Comparison of ENCODE assay signal across 1 cellular context in genomic region chr7:140175221-140176218, GRCh38.
TF ChIP-seq lines count a peak whose summit lies in the region.

No MANE protein-coding gene starts in this region.

TF ChIP-seq in HEK293, 187 proteins besides CTCF, POLR2A, EP300 and RAD21 (continued from another document and continues in another):
- no peak for TF ChIP-seq PRDM2 (tag by site-specific recombination; IDR thresholded peaks at IDR 0.05; ENCODE audit: borderline replicate concordance)
- TF ChIP-seq ZNF311 (tag by site-specific recombination; IDR thresholded peaks at IDR 0.05; ENCODE audit: borderline replicate concordance) = no peak
- TF ChIP-seq ZNF19 (tag by site-specific recombination; IDR thresholded peaks at IDR 0.05; ENCODE audit: low read depth) = no peak
- no peak for TF ChIP-seq ZFP37 (tag by site-specific recombination; IDR thresholded peaks at IDR 0.05)
- TF ChIP-seq ZSCAN4 (tag by site-specific recombination; IDR thresholded peaks at IDR 0.05) = no peak
- no peak for TF ChIP-seq ZNF530 (tag by site-specific recombination; IDR thresholded peaks at IDR 0.05; ENCODE audit: low read depth)
- peak; percentile 47; the same call in 1 of the 2 replicates for TF ChIP-seq ZSCAN30 (tag by site-specific recombination; IDR thresholded peaks at IDR 0.05)
- TF ChIP-seq ZNF132 (tag by site-specific recombination; IDR thresholded peaks at IDR 0.05; ENCODE audit: borderline replicate concordance) = no peak
- no peak for TF ChIP-seq ZNF704 (tag by site-specific recombination; IDR thresholded peaks at IDR 0.05)
- TF ChIP-seq ZNF626 (tag by site-specific recombination; IDR thresholded peaks at IDR 0.05) = no peak
- no peak for TF ChIP-seq ELK4 (IDR thresholded peaks at IDR 0.05; ENCODE audit: borderline replicate concordance, low read depth, low read length)
- no peak for TF ChIP-seq ZNF398 (tag by site-specific recombination; IDR thresholded peaks at IDR 0.05)
- no peak for TF ChIP-seq ZNF747 (tag by site-specific recombination; IDR thresholded peaks at IDR 0.05)
- no peak for TF ChIP-seq PRDM1 (tag by site-specific recombination; IDR thresholded peaks at IDR 0.05)
- TF ChIP-seq ZNF555 (tag by site-specific recombination; conservative IDR thresholded peaks at IDR 0.05) = no peak
- peak; percentile 61; the same call in 1 of the 2 replicates for TF ChIP-seq FEZF1 (tag by site-specific recombination; IDR thresholded peaks at IDR 0.05)
- no peak for TF ChIP-seq KLF17 (tag by site-specific recombination; IDR thresholded peaks at IDR 0.05)
- no peak for TF ChIP-seq ZNF791 (tag by site-specific recombination; IDR thresholded peaks at IDR 0.05)
- TF ChIP-seq BCL6B (tag by site-specific recombination; IDR thresholded peaks at IDR 0.05) = no peak
- TF ChIP-seq YY1 (tag by site-specific recombination; IDR thresholded peaks at IDR 0.05) = no peak
- TF ChIP-seq OSR2 (tag by site-specific recombination; IDR thresholded peaks at IDR 0.05) = peak; percentile 58
- no peak for TF ChIP-seq ZNF37A (tag by site-specific recombination; IDR thresholded peaks at IDR 0.05)
- TF ChIP-seq TRIM28 (IDR thresholded peaks at IDR 0.05; ENCODE audit: borderline replicate concordance, low read length) = peak; percentile 61; the same call in 1 of the 2 replicates
- peak; percentile 72; the same call in 1 of the 2 replicates for TF ChIP-seq KLF1 (tag by site-specific recombination; IDR thresholded peaks at IDR 0.05)
- TF ChIP-seq ZNF184 (tag by site-specific recombination; IDR thresholded peaks at IDR 0.05) = no peak
- TF ChIP-seq REST (tag by site-specific recombination; IDR thresholded peaks at IDR 0.05) = no peak
- peak; percentile 44; the same call in 1 of the 2 replicates for TF ChIP-seq GLIS2 (tag by site-specific recombination; IDR thresholded peaks at IDR 0.05)
- TF ChIP-seq ZNF624 (tag by site-specific recombination; IDR thresholded peaks at IDR 0.05) = no peak
- TF ChIP-seq PRDM4 (tag by site-specific recombination; IDR thresholded peaks at IDR 0.05) = peak; percentile 90
- peak; percentile 42 for TF ChIP-seq KLF10 (tag by site-specific recombination; IDR thresholded peaks at IDR 0.05)
- TF ChIP-seq AEBP2 (tag by site-specific recombination; IDR thresholded peaks at IDR 0.05; ENCODE audit: borderline replicate concordance) = no peak
- no peak for TF ChIP-seq ZNF394 (tag by site-specific recombination; IDR thresholded peaks at IDR 0.05; ENCODE audit: borderline replicate concordance)
